In the genomic region with DNA sequence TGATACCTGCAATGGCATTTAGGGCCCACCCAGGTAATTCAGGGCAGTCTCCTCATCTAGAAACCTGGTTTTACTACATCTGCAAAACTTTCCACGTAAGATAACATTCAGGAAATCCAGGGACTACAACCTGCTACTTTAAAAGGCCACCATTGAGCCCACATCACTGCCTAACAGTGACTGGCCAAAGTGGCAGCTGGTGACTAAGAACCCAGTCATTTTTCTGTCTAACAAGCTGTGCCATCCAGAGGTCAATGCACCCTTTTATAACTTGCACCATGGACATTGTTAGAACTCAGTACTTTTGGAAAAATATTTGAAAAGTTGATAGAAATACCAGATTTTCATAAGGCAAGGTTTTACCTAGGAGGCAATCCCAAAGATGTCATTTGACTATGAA, we compare ENCODE assay signal across 1 cellular context.
TF ChIP-seq lines count a peak whose summit lies in the region.

No MANE protein-coding gene starts in this region.

TF ChIP-seq in GM23338, 12 proteins besides CTCF, POLR2A, EP300 and RAD21 (continued from another document):
- TF ChIP-seq, protein P1, sequence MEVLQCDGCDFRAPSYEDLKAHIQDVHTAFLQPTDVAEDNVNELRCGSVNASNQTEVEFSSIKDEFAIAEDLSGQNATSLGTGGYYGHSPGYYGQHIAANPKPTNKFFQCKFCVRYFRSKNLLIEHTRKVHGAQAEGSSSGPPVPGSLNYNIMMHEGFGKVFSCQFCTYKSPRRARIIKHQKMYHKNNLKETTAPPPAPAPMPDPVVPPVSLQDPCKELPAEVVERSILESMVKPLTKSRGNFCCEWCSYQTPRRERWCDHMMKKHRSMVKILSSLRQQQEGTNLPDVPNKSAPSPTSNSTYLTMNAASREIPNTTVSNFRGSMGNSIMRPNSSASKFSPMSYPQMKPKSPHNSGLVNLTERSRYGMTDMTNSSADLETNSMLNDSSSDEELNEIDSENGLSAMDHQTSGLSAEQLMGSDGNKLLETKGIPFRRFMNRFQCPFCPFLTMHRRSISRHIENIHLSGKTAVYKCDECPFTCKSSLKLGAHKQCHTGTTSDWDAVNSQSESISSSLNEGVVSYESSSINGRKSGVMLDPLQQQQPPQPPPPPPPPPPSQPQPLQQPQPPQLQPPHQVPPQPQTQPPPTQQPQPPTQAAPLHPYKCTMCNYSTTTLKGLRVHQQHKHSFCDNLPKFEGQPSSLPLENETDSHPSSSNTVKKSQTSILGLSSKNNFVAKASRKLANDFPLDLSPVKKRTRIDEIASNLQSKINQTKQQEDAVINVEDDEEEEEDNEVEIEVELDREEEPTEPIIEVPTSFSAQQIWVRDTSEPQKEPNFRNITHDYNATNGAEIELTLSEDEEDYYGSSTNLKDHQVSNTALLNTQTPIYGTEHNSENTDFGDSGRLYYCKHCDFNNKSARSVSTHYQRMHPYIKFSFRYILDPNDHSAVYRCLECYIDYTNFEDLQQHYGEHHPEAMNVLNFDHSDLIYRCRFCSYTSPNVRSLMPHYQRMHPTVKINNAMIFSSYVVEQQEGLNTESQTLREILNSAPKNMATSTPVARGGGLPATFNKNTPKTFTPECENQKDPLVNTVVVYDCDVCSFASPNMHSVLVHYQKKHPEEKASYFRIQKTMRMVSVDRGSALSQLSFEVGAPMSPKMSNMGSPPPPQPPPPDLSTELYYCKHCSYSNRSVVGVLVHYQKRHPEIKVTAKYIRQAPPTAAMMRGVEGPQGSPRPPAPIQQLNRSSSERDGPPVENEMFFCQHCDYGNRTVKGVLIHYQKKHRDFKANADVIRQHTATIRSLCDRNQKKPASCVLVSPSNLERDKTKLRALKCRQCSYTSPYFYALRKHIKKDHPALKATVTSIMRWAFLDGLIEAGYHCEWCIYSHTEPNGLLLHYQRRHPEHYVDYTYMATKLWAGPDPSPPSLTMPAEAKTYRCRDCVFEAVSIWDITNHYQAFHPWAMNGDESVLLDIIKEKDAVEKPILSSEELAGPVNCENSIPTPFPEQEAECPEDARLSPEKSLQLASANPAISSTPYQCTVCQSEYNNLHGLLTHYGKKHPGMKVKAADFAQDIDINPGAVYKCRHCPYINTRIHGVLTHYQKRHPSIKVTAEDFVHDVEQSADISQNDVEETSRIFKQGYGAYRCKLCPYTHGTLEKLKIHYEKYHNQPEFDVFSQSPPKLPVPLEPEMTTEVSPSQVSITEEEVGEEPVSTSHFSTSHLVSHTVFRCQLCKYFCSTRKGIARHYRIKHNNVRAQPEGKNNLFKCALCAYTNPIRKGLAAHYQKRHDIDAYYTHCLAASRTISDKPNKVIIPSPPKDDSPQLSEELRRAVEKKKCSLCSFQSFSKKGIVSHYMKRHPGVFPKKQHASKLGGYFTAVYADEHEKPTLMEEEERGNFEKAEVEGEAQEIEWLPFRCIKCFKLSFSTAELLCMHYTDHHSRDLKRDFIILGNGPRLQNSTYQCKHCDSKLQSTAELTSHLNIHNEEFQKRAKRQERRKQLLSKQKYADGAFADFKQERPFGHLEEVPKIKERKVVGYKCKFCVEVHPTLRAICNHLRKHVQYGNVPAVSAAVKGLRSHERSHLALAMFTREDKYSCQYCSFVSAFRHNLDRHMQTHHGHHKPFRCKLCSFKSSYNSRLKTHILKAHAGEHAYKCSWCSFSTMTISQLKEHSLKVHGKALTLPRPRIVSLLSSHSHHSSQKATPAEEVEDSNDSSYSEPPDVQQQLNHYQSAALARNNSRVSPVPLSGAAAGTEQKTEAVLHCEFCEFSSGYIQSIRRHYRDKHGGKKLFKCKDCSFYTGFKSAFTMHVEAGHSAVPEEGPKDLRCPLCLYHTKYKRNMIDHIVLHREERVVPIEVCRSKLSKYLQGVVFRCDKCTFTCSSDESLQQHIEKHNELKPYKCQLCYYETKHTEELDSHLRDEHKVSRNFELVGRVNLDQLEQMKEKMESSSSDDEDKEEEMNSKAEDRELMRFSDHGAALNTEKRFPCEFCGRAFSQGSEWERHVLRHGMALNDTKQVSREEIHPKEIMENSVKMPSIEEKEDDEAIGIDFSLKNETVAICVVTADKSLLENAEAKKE (CRISPR knock-in tag; IDR thresholded peaks at IDR 0.05): no peak
